8 cellular contexts compared by ENCODE assay signal in genomic region chr1:36160949-36161485, GRCh38. TPM values are rescaled to one million over a fixed set of nuclear protein-coding genes. Genes with fewer than 3 reads are reported as not detected.
DNase-seq lines count a peak whose midpoint lies in the region; ATAC-seq and TF ChIP-seq lines count a peak whose summit lies in the region.

No MANE protein-coding gene starts in this region.

- H3K4me3 ChIP-seq in AG10803 (ENCODE audit: low read length): peak overlapping the region; percentile 56
- peak overlapping the region; percentile 26 for H3K4me3 ChIP-seq in RWPE2 (ENCODE audit: severe bottlenecking)
- peak overlapping the region; percentile 61 for H3K4me3 ChIP-seq in osteoblast (ENCODE audit: insufficient read depth, low read length)

- peaks cover 99% of the 10 kb centered on the region for H3K79me2 ChIP-seq in osteoblast (ENCODE audit: insufficient read depth, low read length)

- H3K4me1 Mint-ChIP-seq in glutamatergic neuron (ENCODE audit: low read depth, unreplicated experiment): peaks cover 21% of the 10 kb centered on the region

- no peaks in the 10 kb centered on the region for H3K36me3 Mint-ChIP-seq in glutamatergic neuron (ENCODE audit: unreplicated experiment)

- H3K27me3 Mint-ChIP-seq in glutamatergic neuron (ENCODE audit: unreplicated experiment): peaks cover 5% of the 10 kb centered on the region

- peak overlapping the region; percentile 97 for H3K27ac ChIP-seq in RWPE2 (ENCODE audit: poor library complexity, severe bottlenecking)
- peak overlapping the region; percentile 73 for H3K27ac ChIP-seq in osteoblast (ENCODE audit: low read depth, low read length)

- H2AFZ ChIP-seq in osteoblast (ENCODE audit: low read length): peak overlapping the region; percentile 58

- peaks cover 90% of the 10 kb centered on the region for H4K20me1 ChIP-seq in osteoblast (ENCODE audit: insufficient read depth, low read length)

- peak; percentile 46 for TF ChIP-seq CTCF in AG10803 (conservative IDR thresholded peaks at IDR 0.05; ENCODE audit: low read length)
- peak; percentile 50 for TF ChIP-seq CTCF in RWPE2 (IDR thresholded peaks at IDR 0.05; ENCODE audit: poor library complexity, severe bottlenecking)
- TF ChIP-seq CTCF in glutamatergic neuron (IDR thresholded peaks at IDR 0.05; ENCODE audit: partially characterized antibody, unreplicated experiment): peak; percentile 11
- TF ChIP-seq CTCF in osteoblast (IDR thresholded peaks at IDR 0.05; ENCODE audit: extremely low read depth, low read depth, low read length): peak; percentile 50

- H3K9me3 ChIP-seq in RWPE2 (ENCODE audit: severe bottlenecking): no peaks in the 10 kb centered on the region
- H3K9me3 ChIP-seq in osteoblast (ENCODE audit: low read depth, low read length): no peaks in the 10 kb centered on the region

- H3K9me3 Mint-ChIP-seq in glutamatergic neuron (ENCODE audit: unreplicated experiment): no peaks in the 10 kb centered on the region

- peak; percentile 44 for ATAC-seq in GM21529 (IDR thresholded peaks at IDR 0.05; ENCODE audit: unreplicated experiment)
- ATAC-seq in RWPE2 (ENCODE audit: low read depth): peak; percentile 63
- ATAC-seq in GM18861 (IDR thresholded peaks at IDR 0.05; ENCODE audit: unreplicated experiment): no peak

- H3K27me3 ChIP-seq in RWPE2 (ENCODE audit: insufficient read depth, poor library complexity, severe bottlenecking) (no peaks in the 10 kb centered on the region), osteoblast (ENCODE audit: insufficient read depth, low read length) (no peaks in the 10 kb centered on the region)

- peak overlapping the region; percentile 80 for H3K4me3 Mint-ChIP-seq in glutamatergic neuron (ENCODE audit: unreplicated experiment)

- DNase-seq in AG10803 (ENCODE audit: low read depth) (peak; percentile 79), RWPE2 (ENCODE audit: low spot score) (no peak), glutamatergic neuron (peak; percentile 36), osteoblast (ENCODE audit: insufficient read length, low spot score, missing footprints) (peak; percentile 97), cortex of kidney (lab: John Stamatoyannopoulos, UW) (no peak)
- DNase-seq in activated naive CD4-positive, alpha-beta T cell treated with anti-CD3 and anti-CD28 coated beads, Interleukin-2, amount 50 U/mL, for 16 hours: peak; percentile 45

- H3K4me2 ChIP-seq in osteoblast (ENCODE audit: insufficient read depth, low read length): peak overlapping the region; percentile 70

- H3K36me3 ChIP-seq in RWPE2 (ENCODE audit: low read depth) (peaks cover 49% of the 10 kb centered on the region), osteoblast (ENCODE audit: insufficient read depth, low read length) (peaks cover 30% of the 10 kb centered on the region)

- H3K27ac Mint-ChIP-seq in glutamatergic neuron (ENCODE audit: unreplicated experiment): peak overlapping the region; percentile 34

- H3K4me1 ChIP-seq in RWPE2 (ENCODE audit: insufficient read depth, poor library complexity, severe bottlenecking) (peaks cover 42% of the 10 kb centered on the region), osteoblast (ENCODE audit: insufficient read depth, low read length) (peaks cover 61% of the 10 kb centered on the region)

RNA-seq across cellular contexts. Expression of gene MAP7D1, which starts 5.1 kb away (rescaled TPM):
- total RNA-seq in glutamatergic neuron (ENCODE audit: unreplicated experiment): 152 TPM
- 106 and 132 TPM in 2 replicates for total RNA-seq in osteoblast

RNA-seq across cellular contexts. Expression of gene TRAPPC3, which starts 11.7 kb away (rescaled TPM):
- total RNA-seq in glutamatergic neuron (ENCODE audit: unreplicated experiment) (30.0 TPM), osteoblast (93.4 and 111 TPM in 2 replicates)

RNA-seq across cellular contexts. Expression of gene COL8A2, which starts 36.0 kb away (rescaled TPM):
- total RNA-seq in glutamatergic neuron (ENCODE audit: unreplicated experiment): not detected
- 12.7 and 15.2 TPM in 2 replicates for total RNA-seq in osteoblast

Comparison
In these comparisons a context has a peak if more than half of its experiments do, and no peak if none do; other contexts are left out.
1. DNase-seq: peak in AG10803 (single experiment), activated naive CD4-positive, alpha-beta T cell treated with anti-CD3 and anti-CD28 coated beads, Interleukin-2, amount 50 U/mL, for 16 hours (single experiment), glutamatergic neuron (single experiment) and osteoblast (single experiment); none in RWPE2 (single experiment) and cortex of kidney (single experiment).
2. RNA of gene COL8A2, which starts 36.0 kb away (total RNA-seq): 12.7 to 15.2 TPM in osteoblast; not detected in glutamatergic neuron (single experiment); every median in the first group is over 10 times any median in the second.
3. Peak in every context shown above with its lines, with median percentiles within 50 percentile points of each other: H3K4me3 ChIP-seq and CTCF ChIP-seq.